In the genomic region with DNA sequence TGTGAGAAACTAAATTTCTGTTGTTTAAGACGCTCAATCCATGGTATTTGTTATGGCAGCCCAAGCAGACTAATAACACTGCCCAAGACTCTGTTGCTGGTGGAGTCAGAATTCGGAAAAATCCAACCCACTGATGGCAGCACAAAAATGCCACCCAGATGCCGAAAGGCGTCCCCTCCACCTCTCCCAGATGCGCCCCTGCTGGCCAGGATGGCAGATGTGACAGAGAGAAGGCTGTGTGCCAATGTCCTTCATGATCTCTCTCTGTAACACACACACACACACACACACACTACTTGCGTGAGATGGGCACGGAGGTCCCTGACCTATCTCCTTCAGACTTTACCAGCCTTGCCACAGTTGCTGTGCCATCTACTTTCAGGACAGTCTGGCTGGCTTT, we compare ENCODE assay signal across 30 cellular contexts. TPM values are rescaled to one million over a fixed set of nuclear protein-coding genes. Genes with fewer than 3 reads are reported as not detected.
A peak's percentile ranks its signal among the peaks of the same experiment; 100 is the strongest.
DNase-seq lines count a peak whose midpoint lies in the region; ATAC-seq and TF ChIP-seq lines count a peak whose summit lies in the region.
"Had no signal": no experiment of that assay in that cellular context is flagged by ENCODE, and none has a peak within 500 bp of the region (broad histone marks: within the 10 kb centered on the region; RNA-seq: fewer than 3 reads in every experiment).

No MANE protein-coding gene starts in this region.

- H3K9me2 ChIP-seq in PC-3 (replicated peaks; ENCODE audit: low read length), result no peaks in the 10 kb centered on the region

- H3K4me2 ChIP-seq in PC-3 (ENCODE audit: low read length) (no peak overlapping the region), neural progenitor cell (no peak overlapping the region)

- intact Hi-C loops in PC-3 (cut with micrococcal nuclease), result no loop called here

- H3K9ac ChIP-seq in PC-3 (ENCODE audit: low read length) (no peak overlapping the region), neural progenitor cell (no peak overlapping the region)

- no peaks in the 10 kb centered on the region for H3K4me1 Mint-ChIP-seq in neural progenitor cell
- H3K4me1 Mint-ChIP-seq: activated B cell treated with CpG ODN at 0.5 μM for 24 hours; activated naive CD8-positive, alpha-beta T cell treated with anti-CD3 and anti-CD28 coated beads, Interleukin-2, amount 50 U/mL, for 24 hours; nephron; stimulated activated naive CD8-positive, alpha-beta T cell treated with anti-CD3 and anti-CD28 coated beads, Interleukin-15, amount 100 ng/mL, for 72 hours; T-cell had no signal

- no peak for ATAC-seq in PC-3
- ATAC-seq in HG03135 (IDR thresholded peaks at IDR 0.05; ENCODE audit: unreplicated experiment), result no peak
- no peak for ATAC-seq in HG03196 (IDR thresholded peaks at IDR 0.05; ENCODE audit: unreplicated experiment)
- ATAC-seq: activated naive CD8-positive, alpha-beta T cell treated with anti-CD3 and anti-CD28 coated beads, Interleukin-2, amount 50 U/mL, for 24 hours; effector memory CD8-positive, alpha-beta T cell; left colon; pancreas; stimulated activated naive CD8-positive, alpha-beta T cell treated with anti-CD3 and anti-CD28 coated beads, Interleukin-15, amount 100 ng/mL, for 72 hours; T-cell had no signal

- POLR2A ChIA-PET in PC-3 (lab: Charles Lee; ENCODE audit: unreplicated experiment), result no interaction called here

- H3K9me3 Mint-ChIP-seq in neural progenitor cell, result no peaks in the 10 kb centered on the region
- H3K9me3 Mint-ChIP-seq: activated B cell treated with CpG ODN at 0.5 μM for 24 hours; activated naive CD8-positive, alpha-beta T cell treated with anti-CD3 and anti-CD28 coated beads, Interleukin-2, amount 50 U/mL, for 24 hours; effector memory CD8-positive, alpha-beta T cell; nephron; stimulated activated naive CD8-positive, alpha-beta T cell treated with anti-CD3 and anti-CD28 coated beads, Interleukin-15, amount 100 ng/mL, for 72 hours; T-cell had no signal

- no peak overlapping the region for H3K27ac Mint-ChIP-seq in neural progenitor cell
- H3K27ac Mint-ChIP-seq: activated B cell treated with CpG ODN at 0.5 μM for 24 hours; activated naive CD8-positive, alpha-beta T cell treated with anti-CD3 and anti-CD28 coated beads, Interleukin-2, amount 50 U/mL, for 24 hours; effector memory CD8-positive, alpha-beta T cell; nephron; T-cell had no signal

- H3K36me3 ChIP-seq in BE2C, result no peaks in the 10 kb centered on the region
- no peaks in the 10 kb centered on the region for H3K36me3 ChIP-seq in PC-3 (ENCODE audit: low read depth, low read length)
- no peaks in the 10 kb centered on the region for H3K36me3 ChIP-seq in neural progenitor cell
- H3K36me3 ChIP-seq: pancreas, thoracic aorta, vagina had no signal

- peak; percentile 25 for TF ChIP-seq CTCF in BE2C (IDR thresholded peaks at IDR 0.05; ENCODE audit: low read depth, low read length)
- TF ChIP-seq CTCF in GM12872 (IDR thresholded peaks at IDR 0.05; ENCODE audit: insufficient read depth, low read depth, low read length), result peak; percentile 18; the same call in 1 of the 3 replicates
- peak; percentile 14; the same call in 1 of the 2 replicates for TF ChIP-seq CTCF in PC-3 (conservative IDR thresholded peaks at IDR 0.05; ENCODE audit: low read depth, low read length)
- TF ChIP-seq CTCF in neural progenitor cell (IDR thresholded peaks at IDR 0.05), result peak; percentile 24

- H3K4me3 Mint-ChIP-seq in neural progenitor cell, result no peak overlapping the region
- H3K4me3 Mint-ChIP-seq: activated B cell treated with CpG ODN at 0.5 μM for 24 hours; activated naive CD8-positive, alpha-beta T cell treated with anti-CD3 and anti-CD28 coated beads, Interleukin-2, amount 50 U/mL, for 24 hours; effector memory CD8-positive, alpha-beta T cell; nephron; stimulated activated naive CD8-positive, alpha-beta T cell treated with anti-CD3 and anti-CD28 coated beads, Interleukin-15, amount 100 ng/mL, for 72 hours; T-cell had no signal

- CTCF ChIA-PET in PC-3 (lab: Charles Lee), result no interaction called here

- no peak for DNase-seq in BE2C
- no peak for DNase-seq in PC-3
- DNase-seq in neural progenitor cell (ENCODE audit: low spot score), result no peak
- no peak for DNase-seq in SIG-M5 treated with dmso at 0.1 percent for 504 hours (lab: John Stamatoyannopoulos, UW; ENCODE audit: unreplicated experiment)
- DNase-seq: activated B cell treated with CpG ODN at 0.5 μM for 24 hours; activated gamma-delta T cell treated with Interleukin-2 at 50 U/mL for 16 hours; activated naive CD8-positive, alpha-beta T cell treated with anti-CD3 and anti-CD28 coated beads, Interleukin-2, amount 50 U/mL, for 24 hours; activated T-cell treated with anti-CD3 and anti-CD28 coated beads, Interleukin-2, amount 50 U/mL, for 48 hours; Caco-2; caudate nucleus; cortex of kidney; effector memory CD8-positive, alpha-beta T cell; erythroblast; left colon; NCI-H1048; NCI-H187; NCI-H446 treated with DMSO at 0.1 percent for 48 hours; NCI-H774; pancreas; retina; stimulated activated naive CD8-positive, alpha-beta T cell treated with anti-CD3 and anti-CD28 coated beads, Interleukin-15, amount 100 ng/mL, for 72 hours; T-cell had no signal

- H2AFZ ChIP-seq in PC-3 (ENCODE audit: low read length) (no peak overlapping the region), neural progenitor cell (replicated peaks) (no peak overlapping the region)

- H3F3A ChIP-seq in PC-3 (ENCODE audit: low read length, unreplicated experiment), result no peaks in the 10 kb centered on the region
- no peaks in the 10 kb centered on the region for H3F3A ChIP-seq in neural progenitor cell (ENCODE audit: low read depth)

- H4K20me1 ChIP-seq in PC-3 (ENCODE audit: low read length) (no peaks in the 10 kb centered on the region), neural progenitor cell (ENCODE audit: low read depth) (no peaks in the 10 kb centered on the region)

- no peaks in the 10 kb centered on the region for H3K79me2 ChIP-seq in PC-3 (ENCODE audit: low read length)
- H3K79me2 ChIP-seq in neural progenitor cell (ENCODE audit: low read depth), result no peaks in the 10 kb centered on the region

- no TSS peak for BruUV-seq in PC-3 (replicated peaks; lab: Mats Ljungman, UMichigan)

- H3K27ac ChIP-seq in PC-3 (ENCODE audit: low read length) (no peak overlapping the region), neural progenitor cell (no peak overlapping the region)
- H3K27ac ChIP-seq: C4-2B, pancreas, RWPE1, thoracic aorta, vagina had no signal

- no peaks in the 10 kb centered on the region for H3K4me1 ChIP-seq in BE2C
- peaks cover 2% of the 10 kb centered on the region; the same call in 1 of the 2 replicates for H3K4me1 ChIP-seq in PC-3 (ENCODE audit: insufficient read depth, low read length)
- no peaks in the 10 kb centered on the region for H3K4me1 ChIP-seq in neural progenitor cell
- H3K4me1 ChIP-seq: Caco-2, pancreas, vagina had no signal

- H3K9me3 ChIP-seq in BE2C (no peaks in the 10 kb centered on the region), PC-3 (ENCODE audit: low read length) (no peaks in the 10 kb centered on the region), neural progenitor cell (ENCODE audit: low read depth) (no peaks in the 10 kb centered on the region)
- H3K9me3 ChIP-seq: Caco-2, pancreas, thoracic aorta, vagina had no signal

- H3K4me3 ChIP-seq in BE2C (ENCODE audit: low read depth, low read length), result no peak overlapping the region
- no peak overlapping the region for H3K4me3 ChIP-seq in PC-3 (ENCODE audit: low read length)
- no peak overlapping the region for H3K4me3 ChIP-seq in neural progenitor cell
- H3K4me3 ChIP-seq: pancreas, thoracic aorta, vagina had no signal

- H3K27me3 Mint-ChIP-seq in neural progenitor cell (ENCODE audit: insufficient read depth, low read depth), result peaks cover 11% of the 10 kb centered on the region
- H3K27me3 Mint-ChIP-seq: stimulated activated naive CD8-positive, alpha-beta T cell treated with anti-CD3 and anti-CD28 coated beads, Interleukin-15, amount 100 ng/mL, for 72 hours had no signal

- no peaks in the 10 kb centered on the region for H3K36me3 Mint-ChIP-seq in neural progenitor cell
- H3K36me3 Mint-ChIP-seq: T-cell had no signal

- H3K27me3 ChIP-seq in BE2C (no peaks in the 10 kb centered on the region), PC-3 (ENCODE audit: low read length) (no peaks in the 10 kb centered on the region), neural progenitor cell (no peaks in the 10 kb centered on the region)
- H3K27me3 ChIP-seq: pancreas, vagina had no signal

RNA-seq across cellular contexts. Expression of gene LYSMD4, which starts 10.9 kb away (rescaled TPM):
- 4.6 TPM for polyA plus RNA-seq in BE2C (2012; ENCODE audit: insufficient read depth, insufficient read length, low read depth)
- total RNA-seq in PC-3 (2014; rRNA removed), result 7.8 and 8.9 TPM in 2 replicates
- total RNA-seq in neural progenitor cell (ENCODE audit: low replicate concordance), result 11.7 and 16.3 TPM in 2 replicates
